Comparison of ENCODE assay signal across 1 cellular context in the genomic region with DNA sequence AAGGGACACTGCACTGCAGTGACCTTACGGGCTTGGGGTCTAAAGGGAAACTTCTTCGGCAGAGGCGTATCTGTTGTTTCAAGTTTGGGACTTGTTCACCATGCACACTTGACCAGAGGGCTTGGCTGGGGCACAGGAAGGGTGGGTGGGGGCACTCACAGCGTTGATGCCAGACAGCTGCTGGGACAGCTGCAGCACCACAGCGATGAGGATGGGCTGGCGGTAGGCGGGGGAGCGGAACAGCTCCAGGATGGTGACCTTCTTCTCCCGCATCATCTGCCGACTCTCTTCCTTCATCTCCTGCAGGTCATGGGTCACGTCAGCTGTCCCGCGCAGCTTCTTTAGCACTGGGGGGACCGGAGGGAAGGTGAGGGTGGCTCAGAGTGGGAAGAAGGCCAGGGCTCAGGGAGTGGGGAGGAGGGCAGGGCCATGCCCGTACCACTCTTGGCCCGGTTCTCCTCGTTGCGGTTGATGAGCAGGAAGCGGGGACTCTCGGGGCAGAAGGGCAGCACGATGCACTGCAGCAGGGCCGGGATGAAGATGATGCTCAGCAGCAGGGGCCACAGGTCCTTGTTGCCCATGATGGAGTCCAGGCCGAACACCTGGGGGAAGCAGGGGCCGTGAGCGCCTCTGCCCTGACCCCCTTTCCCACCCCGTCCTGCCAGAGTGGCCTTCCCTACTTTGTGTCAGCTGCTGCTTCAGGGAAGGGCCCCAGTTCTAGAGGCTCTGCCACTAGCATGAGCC.
TF ChIP-seq lines count a peak whose summit lies in the region.

No MANE protein-coding gene starts in this region.

TF ChIP-seq in GM12878, 131 proteins besides CTCF, POLR2A, EP300 and RAD21:
- TF ChIP-seq ZBED1 (IDR thresholded peaks at IDR 0.05; ENCODE audit: borderline replicate concordance) (no peak), FOS (IDR thresholded peaks at IDR 0.05; ENCODE audit: borderline replicate concordance, extremely low read depth, insufficient read length) (no peak), CHD1 (IDR thresholded peaks at IDR 0.05; ENCODE audit: low read depth, low read length) (no peak), HCFC1 (IDR thresholded peaks at IDR 0.05; ENCODE audit: low read length) (no peak), MTA2 (IDR thresholded peaks at IDR 0.05; ENCODE audit: low read depth) (no peak), ATF3 (IDR thresholded peaks at IDR 0.05; ENCODE audit: borderline replicate concordance, extremely low read depth, low read depth, low read length) (no peak), MAX (IDR thresholded peaks at IDR 0.05; ENCODE audit: low read depth, low read length) (no peak), SP1 (IDR thresholded peaks at IDR 0.05; ENCODE audit: low read depth, low read length) (no peak), POLR2AphosphoS5 (IDR thresholded peaks at IDR 0.05; ENCODE audit: low read length) (no peak), MYC (IDR thresholded peaks at IDR 0.05; ENCODE audit: insufficient read depth, insufficient read length, insufficient replicate concordance, low read length, severe bottlenecking) (no peak), MEF2A (IDR thresholded peaks at IDR 0.05; ENCODE audit: insufficient read depth, low read depth, low read length) (no peak), SRF (IDR thresholded peaks at IDR 0.05; ENCODE audit: low read depth in 2 of 2, low read length in 2 of 2) (no peak), SKIL (IDR thresholded peaks at IDR 0.05; ENCODE audit: low read depth, poor library complexity, severe bottlenecking) (no peak), E2F8 (IDR thresholded peaks at IDR 0.05; ENCODE audit: low read depth, partially characterized antibody) (no peak), RAD51 (IDR thresholded peaks at IDR 0.05) (no peak), ZNF622 (IDR thresholded peaks at IDR 0.05) (no peak), BRCA1 (IDR thresholded peaks at IDR 0.05; ENCODE audit: low read depth, low read length) (no peak), NKRF (conservative IDR thresholded peaks at IDR 0.05) (no peak)
- TF ChIP-seq, protein P1, sequence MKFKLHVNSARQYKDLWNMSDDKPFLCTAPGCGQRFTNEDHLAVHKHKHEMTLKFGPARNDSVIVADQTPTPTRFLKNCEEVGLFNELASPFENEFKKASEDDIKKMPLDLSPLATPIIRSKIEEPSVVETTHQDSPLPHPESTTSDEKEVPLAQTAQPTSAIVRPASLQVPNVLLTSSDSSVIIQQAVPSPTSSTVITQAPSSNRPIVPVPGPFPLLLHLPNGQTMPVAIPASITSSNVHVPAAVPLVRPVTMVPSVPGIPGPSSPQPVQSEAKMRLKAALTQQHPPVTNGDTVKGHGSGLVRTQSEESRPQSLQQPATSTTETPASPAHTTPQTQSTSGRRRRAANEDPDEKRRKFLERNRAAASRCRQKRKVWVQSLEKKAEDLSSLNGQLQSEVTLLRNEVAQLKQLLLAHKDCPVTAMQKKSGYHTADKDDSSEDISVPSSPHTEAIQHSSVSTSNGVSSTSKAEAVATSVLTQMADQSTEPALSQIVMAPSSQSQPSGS (IDR thresholded peaks at IDR 0.05; ENCODE audit: low read length): no peak
- TF ChIP-seq, protein P2, sequence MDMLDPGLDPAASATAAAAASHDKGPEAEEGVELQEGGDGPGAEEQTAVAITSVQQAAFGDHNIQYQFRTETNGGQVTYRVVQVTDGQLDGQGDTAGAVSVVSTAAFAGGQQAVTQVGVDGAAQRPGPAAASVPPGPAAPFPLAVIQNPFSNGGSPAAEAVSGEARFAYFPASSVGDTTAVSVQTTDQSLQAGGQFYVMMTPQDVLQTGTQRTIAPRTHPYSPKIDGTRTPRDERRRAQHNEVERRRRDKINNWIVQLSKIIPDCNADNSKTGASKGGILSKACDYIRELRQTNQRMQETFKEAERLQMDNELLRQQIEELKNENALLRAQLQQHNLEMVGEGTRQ (IDR thresholded peaks at IDR 0.05; ENCODE audit: borderline replicate concordance, low read depth, low read length): no peak
